ENCODE assay signal across 8 cellular contexts in the genomic region with DNA sequence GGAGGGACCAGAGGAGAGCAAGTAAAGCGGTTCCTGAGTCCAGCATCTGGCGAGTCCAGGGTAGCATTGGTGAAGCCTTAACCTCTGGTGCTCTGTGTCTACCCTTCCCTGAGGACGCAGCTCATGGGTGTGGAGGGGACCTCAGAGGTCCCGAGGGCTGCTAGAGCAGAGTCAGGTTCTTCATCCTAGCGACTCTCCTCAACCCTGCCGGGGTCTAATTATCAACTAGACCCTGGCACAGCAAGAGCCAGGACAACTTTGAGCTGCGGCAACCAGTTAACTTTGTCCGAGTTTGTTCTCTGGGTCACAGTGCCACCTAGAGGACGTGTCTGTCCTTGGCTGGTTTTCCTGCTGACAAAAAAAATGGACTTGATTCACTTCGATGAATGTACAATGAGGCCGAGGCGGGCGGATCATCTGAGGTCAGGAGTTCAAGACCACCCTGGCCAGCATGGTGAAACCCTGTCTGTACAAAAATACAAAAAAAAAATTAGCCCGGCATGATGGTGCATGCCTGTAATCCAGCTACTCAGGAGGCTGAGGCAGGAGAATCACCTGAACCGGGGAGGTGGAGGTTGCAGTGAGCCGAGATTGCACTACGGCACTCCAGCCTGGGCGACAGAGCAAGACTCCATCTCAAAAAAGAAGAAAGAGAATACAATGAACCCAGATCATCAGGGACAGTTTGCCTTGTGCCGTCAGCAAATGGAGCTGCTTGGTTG. TPM values are rescaled to one million over a fixed set of nuclear protein-coding genes. Genes with fewer than 3 reads are reported as not detected.
A peak's percentile ranks its signal among the peaks of the same experiment; 100 is the strongest.
DNase-seq lines count a peak whose midpoint lies in the region; ATAC-seq and TF ChIP-seq lines count a peak whose summit lies in the region.

No MANE protein-coding gene starts in this region.

- peaks cover 24% of the 10 kb centered on the region for H3K27me3 Mint-ChIP-seq in GM23338 (ENCODE audit: insufficient read depth, low read depth, poor library complexity)

- peaks cover 46% of the 10 kb centered on the region for H3K79me2 ChIP-seq in GM23338 (replicated peaks; ENCODE audit: insufficient read depth)

- no peak overlapping the region for H3K4me2 ChIP-seq in GM23338

- peaks cover 26% of the 10 kb centered on the region for H3F3A ChIP-seq in GM23338 (replicated peaks; ENCODE audit: low read depth)

- peaks cover 50% of the 10 kb centered on the region for H3K4me1 Mint-ChIP-seq in GM23338

- H3K4me3 ChIP-seq in GM23338, result no peak overlapping the region

- peak; percentile 89 to 93 for TF ChIP-seq CTCF in GM23338 (conservative IDR thresholded peaks at IDR 0.05; ENCODE audit: low read depth in 2 of 2)

- no peaks in the 10 kb centered on the region for H3K9me2 ChIP-seq in GM23338 (ENCODE audit: insufficient read depth)

- no peaks in the 10 kb centered on the region for H3K27me3 ChIP-seq in GM23338 (ENCODE audit: insufficient read depth)

- peak overlapping the region; percentile 99 for H3K27ac Mint-ChIP-seq in GM23338

- peak; percentile 89 for DNase-seq in AG08395 (ENCODE audit: low spot score)
- peak; percentile 89 for DNase-seq in GM23338 (ENCODE audit: low spot score)
- DNase-seq in NCI-H2196 treated with DMSO at 0.1 percent for 48 hours (lab: John Stamatoyannopoulos, UW; ENCODE audit: unreplicated experiment), result peak; percentile 45
- DNase-seq in activated CD4-positive, CD25-positive, alpha-beta regulatory T cell (lab: John Stamatoyannopoulos, UW), result peak; percentile 56 to 70 (median 60)
- DNase-seq in caudate nucleus (lab: John Stamatoyannopoulos, UW), result peak in 56 of 61 donors; percentile 10 to 86 (median 54)
- DNase-seq in iris pigment epithelial cell (ENCODE audit: low read depth), result peak; percentile 79
- peak; percentile 61 to 75 for DNase-seq in stimulated activated CD4-positive, alpha-beta T cell treated with anti-CD3 and anti-CD28 coated beads, Interleukin-12 subunit alpha, Interleukin-12 subunit beta, amount 100 ng/mL, for 24 hours (ENCODE audit: low read depth in 2 of 2)

- H3K9me3 Mint-ChIP-seq in GM23338, result no peaks in the 10 kb centered on the region

- no peak overlapping the region for H2AFZ ChIP-seq in GM23338

- peaks cover 5% of the 10 kb centered on the region; the same call in 1 of the 2 replicates for H3K36me3 ChIP-seq in GM23338 (ENCODE audit: insufficient read depth)

- H3K27ac ChIP-seq in GM23338 (ENCODE audit: low read depth) (peak overlapping the region; percentile 89), caudate nucleus (ENCODE audit: low read depth, low read length) (peak overlapping the region; percentile 65)

- H3K36me3 Mint-ChIP-seq in GM23338 (ENCODE audit: low read depth), result peaks cover 40% of the 10 kb centered on the region

- H4K20me1 ChIP-seq in GM23338 (replicated peaks; ENCODE audit: insufficient read depth), result peaks cover 25% of the 10 kb centered on the region

- peak; percentile 42 for ATAC-seq in GM23338
- no peak for ATAC-seq in GM18517 (IDR thresholded peaks at IDR 0.05; ENCODE audit: unreplicated experiment)

- peaks cover 26% of the 10 kb centered on the region for H3K4me1 ChIP-seq in GM23338 (ENCODE audit: insufficient read depth)

- H3K4me3 Mint-ChIP-seq in GM23338, result no peak overlapping the region

TF ChIP-seq in GM23338, 12 proteins besides CTCF, POLR2A, EP300 and RAD21 (continues in another document):
- no peak for TF ChIP-seq NANOG (IDR thresholded peaks at IDR 0.05; ENCODE audit: borderline replicate concordance)
- TF ChIP-seq, protein P1, sequence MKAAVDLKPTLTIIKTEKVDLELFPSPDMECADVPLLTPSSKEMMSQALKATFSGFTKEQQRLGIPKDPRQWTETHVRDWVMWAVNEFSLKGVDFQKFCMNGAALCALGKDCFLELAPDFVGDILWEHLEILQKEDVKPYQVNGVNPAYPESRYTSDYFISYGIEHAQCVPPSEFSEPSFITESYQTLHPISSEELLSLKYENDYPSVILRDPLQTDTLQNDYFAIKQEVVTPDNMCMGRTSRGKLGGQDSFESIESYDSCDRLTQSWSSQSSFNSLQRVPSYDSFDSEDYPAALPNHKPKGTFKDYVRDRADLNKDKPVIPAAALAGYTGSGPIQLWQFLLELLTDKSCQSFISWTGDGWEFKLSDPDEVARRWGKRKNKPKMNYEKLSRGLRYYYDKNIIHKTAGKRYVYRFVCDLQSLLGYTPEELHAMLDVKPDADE (IDR thresholded peaks at IDR 0.05), result no peak
- no peak for TF ChIP-seq CREB1 (CRISPR knock-in tag; IDR thresholded peaks at IDR 0.05; ENCODE audit: low read depth)
- TF ChIP-seq, protein P2, sequence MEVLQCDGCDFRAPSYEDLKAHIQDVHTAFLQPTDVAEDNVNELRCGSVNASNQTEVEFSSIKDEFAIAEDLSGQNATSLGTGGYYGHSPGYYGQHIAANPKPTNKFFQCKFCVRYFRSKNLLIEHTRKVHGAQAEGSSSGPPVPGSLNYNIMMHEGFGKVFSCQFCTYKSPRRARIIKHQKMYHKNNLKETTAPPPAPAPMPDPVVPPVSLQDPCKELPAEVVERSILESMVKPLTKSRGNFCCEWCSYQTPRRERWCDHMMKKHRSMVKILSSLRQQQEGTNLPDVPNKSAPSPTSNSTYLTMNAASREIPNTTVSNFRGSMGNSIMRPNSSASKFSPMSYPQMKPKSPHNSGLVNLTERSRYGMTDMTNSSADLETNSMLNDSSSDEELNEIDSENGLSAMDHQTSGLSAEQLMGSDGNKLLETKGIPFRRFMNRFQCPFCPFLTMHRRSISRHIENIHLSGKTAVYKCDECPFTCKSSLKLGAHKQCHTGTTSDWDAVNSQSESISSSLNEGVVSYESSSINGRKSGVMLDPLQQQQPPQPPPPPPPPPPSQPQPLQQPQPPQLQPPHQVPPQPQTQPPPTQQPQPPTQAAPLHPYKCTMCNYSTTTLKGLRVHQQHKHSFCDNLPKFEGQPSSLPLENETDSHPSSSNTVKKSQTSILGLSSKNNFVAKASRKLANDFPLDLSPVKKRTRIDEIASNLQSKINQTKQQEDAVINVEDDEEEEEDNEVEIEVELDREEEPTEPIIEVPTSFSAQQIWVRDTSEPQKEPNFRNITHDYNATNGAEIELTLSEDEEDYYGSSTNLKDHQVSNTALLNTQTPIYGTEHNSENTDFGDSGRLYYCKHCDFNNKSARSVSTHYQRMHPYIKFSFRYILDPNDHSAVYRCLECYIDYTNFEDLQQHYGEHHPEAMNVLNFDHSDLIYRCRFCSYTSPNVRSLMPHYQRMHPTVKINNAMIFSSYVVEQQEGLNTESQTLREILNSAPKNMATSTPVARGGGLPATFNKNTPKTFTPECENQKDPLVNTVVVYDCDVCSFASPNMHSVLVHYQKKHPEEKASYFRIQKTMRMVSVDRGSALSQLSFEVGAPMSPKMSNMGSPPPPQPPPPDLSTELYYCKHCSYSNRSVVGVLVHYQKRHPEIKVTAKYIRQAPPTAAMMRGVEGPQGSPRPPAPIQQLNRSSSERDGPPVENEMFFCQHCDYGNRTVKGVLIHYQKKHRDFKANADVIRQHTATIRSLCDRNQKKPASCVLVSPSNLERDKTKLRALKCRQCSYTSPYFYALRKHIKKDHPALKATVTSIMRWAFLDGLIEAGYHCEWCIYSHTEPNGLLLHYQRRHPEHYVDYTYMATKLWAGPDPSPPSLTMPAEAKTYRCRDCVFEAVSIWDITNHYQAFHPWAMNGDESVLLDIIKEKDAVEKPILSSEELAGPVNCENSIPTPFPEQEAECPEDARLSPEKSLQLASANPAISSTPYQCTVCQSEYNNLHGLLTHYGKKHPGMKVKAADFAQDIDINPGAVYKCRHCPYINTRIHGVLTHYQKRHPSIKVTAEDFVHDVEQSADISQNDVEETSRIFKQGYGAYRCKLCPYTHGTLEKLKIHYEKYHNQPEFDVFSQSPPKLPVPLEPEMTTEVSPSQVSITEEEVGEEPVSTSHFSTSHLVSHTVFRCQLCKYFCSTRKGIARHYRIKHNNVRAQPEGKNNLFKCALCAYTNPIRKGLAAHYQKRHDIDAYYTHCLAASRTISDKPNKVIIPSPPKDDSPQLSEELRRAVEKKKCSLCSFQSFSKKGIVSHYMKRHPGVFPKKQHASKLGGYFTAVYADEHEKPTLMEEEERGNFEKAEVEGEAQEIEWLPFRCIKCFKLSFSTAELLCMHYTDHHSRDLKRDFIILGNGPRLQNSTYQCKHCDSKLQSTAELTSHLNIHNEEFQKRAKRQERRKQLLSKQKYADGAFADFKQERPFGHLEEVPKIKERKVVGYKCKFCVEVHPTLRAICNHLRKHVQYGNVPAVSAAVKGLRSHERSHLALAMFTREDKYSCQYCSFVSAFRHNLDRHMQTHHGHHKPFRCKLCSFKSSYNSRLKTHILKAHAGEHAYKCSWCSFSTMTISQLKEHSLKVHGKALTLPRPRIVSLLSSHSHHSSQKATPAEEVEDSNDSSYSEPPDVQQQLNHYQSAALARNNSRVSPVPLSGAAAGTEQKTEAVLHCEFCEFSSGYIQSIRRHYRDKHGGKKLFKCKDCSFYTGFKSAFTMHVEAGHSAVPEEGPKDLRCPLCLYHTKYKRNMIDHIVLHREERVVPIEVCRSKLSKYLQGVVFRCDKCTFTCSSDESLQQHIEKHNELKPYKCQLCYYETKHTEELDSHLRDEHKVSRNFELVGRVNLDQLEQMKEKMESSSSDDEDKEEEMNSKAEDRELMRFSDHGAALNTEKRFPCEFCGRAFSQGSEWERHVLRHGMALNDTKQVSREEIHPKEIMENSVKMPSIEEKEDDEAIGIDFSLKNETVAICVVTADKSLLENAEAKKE (CRISPR knock-in tag; IDR thresholded peaks at IDR 0.05), result no peak
- TF ChIP-seq JUNB (IDR thresholded peaks at IDR 0.05; ENCODE audit: unreplicated experiment), result no peak

RNA-seq across cellular contexts. Expression of a gene that starts 24.9 kb away (rescaled TPM):
- 4.5 and 4.9 TPM in 2 replicates for total RNA-seq in GM23338 (2014; rRNA removed; shearing (Covaris generic))
- polyA plus RNA-seq in GM23338 (2016; fragmentation: Nextera tagmentation; extraction: Ambion mirVana), result 0.28 and 0.63 TPM in 2 replicates

RNA-seq across cellular contexts. Expression of a gene that starts 25.6 kb away (rescaled TPM):
- 37.6 and 143 TPM in 2 replicates for total RNA-seq in GM23338 (2014; rRNA removed; shearing (Covaris generic))
- polyA plus RNA-seq in GM23338 (2016; fragmentation: Nextera tagmentation; extraction: Ambion mirVana), result 598 and 619 TPM in 2 replicates

RNA-seq across cellular contexts. Expression of a gene that starts 38.3 kb away (rescaled TPM):
- total RNA-seq in GM23338 (2014; rRNA removed; shearing (Covaris generic)), result 0.85 and 3.5 TPM in 2 replicates
- 3.7 and 6.5 TPM in 2 replicates for polyA plus RNA-seq in GM23338 (2016; fragmentation: Nextera tagmentation; extraction: Ambion mirVana)

RNA-seq across cellular contexts. Expression of a gene that starts 47.7 kb away (rescaled TPM):
- 17.0 and 21.6 TPM in 2 replicates for total RNA-seq in GM23338 (2014; rRNA removed; shearing (Covaris generic))
- 4.0 and 5.0 TPM in 2 replicates for polyA plus RNA-seq in GM23338 (2016; fragmentation: Nextera tagmentation; extraction: Ambion mirVana)
